1 cellular context compared by ENCODE assay signal in genomic region chr17:50488880-50489279, GRCh38.
TF ChIP-seq lines count a peak whose summit lies in the region.

No MANE protein-coding gene starts in this region.

TF ChIP-seq in SK-N-SH, 30 proteins besides CTCF, POLR2A, EP300 and RAD21:
- TF ChIP-seq FOXJ3 (CRISPR knock-in tag; IDR thresholded peaks at IDR 0.05) = no peak
- TF ChIP-seq IRF3 (IDR thresholded peaks at IDR 0.05; ENCODE audit: low read depth, low read length) = no peak
- TF ChIP-seq CHD2 (IDR thresholded peaks at IDR 0.05; ENCODE audit: low read length, partially characterized antibody) = no peak
- no peak for TF ChIP-seq NFIC (IDR thresholded peaks at IDR 0.05; ENCODE audit: borderline replicate concordance)
- no peak for TF ChIP-seq GATA2 (CRISPR knock-in tag; IDR thresholded peaks at IDR 0.05)
- no peak for TF ChIP-seq POLR2AphosphoS5 (IDR thresholded peaks at IDR 0.05; ENCODE audit: low read depth, low read length)
- TF ChIP-seq RXRA (IDR thresholded peaks at IDR 0.05; ENCODE audit: borderline replicate concordance, low read depth) = no peak
- no peak for TF ChIP-seq TAF1 (IDR thresholded peaks at IDR 0.05; ENCODE audit: borderline replicate concordance, low read depth, low read length)
- TF ChIP-seq MAX (IDR thresholded peaks at IDR 0.05; ENCODE audit: low read depth) = no peak
- TF ChIP-seq ZBTB33 (IDR thresholded peaks at IDR 0.05; ENCODE audit: borderline replicate concordance, low read depth) = no peak
- TF ChIP-seq REST (IDR thresholded peaks at IDR 0.05; ENCODE audit: low read depth, low read length) = no peak
